ENCODE assay signal across 8 cellular contexts in the genomic region with DNA sequence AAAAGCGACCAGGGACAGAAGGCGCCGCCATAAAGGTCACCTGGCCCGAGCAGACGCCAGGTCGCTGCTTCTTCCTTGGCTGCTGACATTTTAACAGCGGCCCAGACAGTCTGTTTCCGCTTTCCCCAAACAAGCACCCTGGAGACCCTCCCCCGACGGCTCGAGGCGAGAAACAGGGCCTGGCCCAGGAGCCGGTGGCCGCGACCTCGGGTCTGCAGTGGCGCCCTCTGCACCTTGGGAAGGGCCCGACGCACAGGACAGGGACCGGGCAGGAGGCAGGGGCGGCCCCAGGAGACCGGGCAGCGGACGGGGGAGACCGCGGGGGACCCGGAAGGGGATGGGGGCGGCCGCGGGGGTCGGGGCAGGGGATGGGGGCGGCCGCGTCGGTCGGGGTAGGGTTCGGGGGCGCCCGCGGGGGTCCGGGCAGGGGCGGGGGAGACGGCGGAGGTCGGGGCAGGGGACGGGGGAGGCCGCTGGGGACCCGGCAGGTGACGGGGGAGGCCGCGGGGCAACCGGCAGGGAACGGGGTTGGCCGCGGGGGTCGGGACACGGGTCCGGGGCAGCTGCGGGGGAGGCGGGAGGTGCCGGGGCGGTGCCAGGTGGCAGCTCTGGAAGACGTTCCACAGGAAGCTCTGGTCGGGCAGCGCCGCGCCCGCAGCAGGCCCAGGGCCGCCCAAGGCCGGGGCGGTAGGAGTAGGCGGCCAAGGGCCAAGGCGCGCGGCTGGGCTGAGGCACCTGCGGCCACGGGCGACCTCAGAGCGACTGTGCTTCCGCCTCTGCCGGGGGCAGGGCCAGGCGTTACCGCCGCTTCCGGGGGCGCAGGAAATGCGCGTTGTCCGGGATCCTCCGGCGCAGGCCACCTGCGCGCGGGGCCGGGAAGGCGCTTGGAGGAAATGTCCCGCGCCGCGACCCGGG.
A peak's percentile ranks its signal among the peaks of the same experiment; 100 is the strongest.
DNase-seq lines count a peak whose midpoint lies in the region; ATAC-seq, FAIRE-seq and TF ChIP-seq lines count a peak whose summit lies in the region.
"Not testable (repeated sequence)": the region's sequence is repeated elsewhere in the genome, so short reads cannot be mapped to it uniquely, and the experiment has no call there.

No MANE protein-coding gene starts in this region.

- TF ChIP-seq POLR2A in gastrocnemius medialis (IDR thresholded peaks at IDR 0.05); vagina (IDR thresholded peaks at IDR 0.05): not testable (repeated sequence)

- ATAC-seq in GM18909 (IDR thresholded peaks at IDR 0.05; ENCODE audit: poor library complexity, unreplicated experiment) (peak; percentile 91), HG02642 (IDR thresholded peaks at IDR 0.05; ENCODE audit: poor library complexity, unreplicated experiment) (peak; percentile 92), gastrocnemius medialis (peak; percentile 97 to 98)

- TF ChIP-seq CTCF in HL-60 (IDR thresholded peaks at IDR 0.05; ENCODE audit: insufficient read depth, low read length); bronchial epithelial cell (IDR thresholded peaks at IDR 0.05; ENCODE audit: insufficient read depth, low read length, severe bottlenecking); keratinocyte (optimal IDR thresholded peaks at IDR 0.05 in 1 of 3, IDR thresholded peaks at IDR 0.05 in 1 of 3, conservative IDR thresholded peaks at IDR 0.05 in 1 of 3; ENCODE audit: extremely low read depth in 1 of 3, insufficient read depth in 2 of 3, low read length in 3 of 3); gastrocnemius medialis (IDR thresholded peaks at IDR 0.05 in 4 of 5, conservative IDR thresholded peaks at IDR 0.05 in 1 of 5); vagina (IDR thresholded peaks at IDR 0.05): not testable (repeated sequence)

- H3K9ac ChIP-seq in keratinocyte (ENCODE audit: control insufficient read depth, extremely low read depth, insufficient read depth, low read length): not testable (repeated sequence)

- H2AFZ ChIP-seq in keratinocyte (ENCODE audit: control insufficient read depth, low read length): not testable (repeated sequence)

- not testable (repeated sequence) for H3K27me3 ChIP-seq in HL-60 (ENCODE audit: insufficient read depth, poor library complexity, severe bottlenecking); bronchial epithelial cell (ENCODE audit: control insufficient read depth, insufficient read depth, low read length); keratinocyte (ENCODE audit: control insufficient read depth, extremely low read depth, insufficient read depth, low read length); gastrocnemius medialis; vagina

- in situ Hi-C loops in gastrocnemius medialis (cut with MboI; ENCODE audit: low sequenced_read_pairs in 4 of 4): not testable (repeated sequence)

- not testable (repeated sequence) for H3K27ac ChIP-seq in HL-60 (replicated peaks); keratinocyte (ENCODE audit: control insufficient read depth, insufficient read depth, low read length); vagina
- peak overlapping the region; percentile 53 to 78 (median 64) for H3K27ac ChIP-seq in gastrocnemius medialis

- H4K20me1 ChIP-seq in keratinocyte (ENCODE audit: control insufficient read depth, extremely low read depth, insufficient read depth, low read length): not testable (repeated sequence)

- not testable (repeated sequence) for H3K36me3 ChIP-seq in bronchial epithelial cell (ENCODE audit: control insufficient read depth, insufficient read depth, low read length); keratinocyte (ENCODE audit: control insufficient read depth in 2 of 2, extremely low read depth in 1 of 2, insufficient read depth in 2 of 2, low read length in 2 of 2); gastrocnemius medialis; vagina

- DNase-seq in HL-60 (ENCODE audit: low read depth in 1 of 2, low spot score in 1 of 2): peak in 1 of 2 experiments; percentile 41
- DNase-seq in activated CD4-positive, alpha-beta T cell treated with anti-CD3 and anti-CD28 coated beads, Interleukin-2, amount 50 U/mL, for 1 hour: peak; percentile 47
- DNase-seq in bronchial epithelial cell (ENCODE audit: low read depth); keratinocyte (ENCODE audit: low read depth, low spot score); gastrocnemius medialis; vagina (ENCODE audit: extremely low spot score in 2 of 2): not testable (repeated sequence)

- not testable (repeated sequence) for H3K9me3 ChIP-seq in keratinocyte (ENCODE audit: control insufficient read depth, low read depth, low read length); gastrocnemius medialis; vagina

- H3K4me3 ChIP-seq in HL-60 (replicated peaks; ENCODE audit: insufficient read depth, low read length) (peak overlapping the region; percentile 34), bronchial epithelial cell (ENCODE audit: low read depth, low read length) (peak overlapping the region; percentile 33), keratinocyte (ENCODE audit: control insufficient read depth in 2 of 3, extremely low read depth in 1 of 3, insufficient read depth in 2 of 3, low read depth in 1 of 3, low read length in 3 of 3) (peak overlapping the region in 1 of 3 experiments; percentile 40), gastrocnemius medialis (peak overlapping the region in 3 of 4 donors; percentile 39 to 53 (median 48)), vagina (peak overlapping the region; percentile 33 to 41)

- not testable (repeated sequence) for H3K9me1 ChIP-seq in keratinocyte (ENCODE audit: control insufficient read depth, extremely low read depth, insufficient read depth, low read length)

- not testable (repeated sequence) for H3K79me2 ChIP-seq in keratinocyte (ENCODE audit: control insufficient read depth, insufficient read depth, low read length)

- FAIRE-seq in bronchial epithelial cell (lab: Jason Lieb, UNC); keratinocyte (lab: Jason Lieb, UNC): not testable (repeated sequence)

- dilution Hi-C loops in keratinocyte (cut with MboI; ENCODE audit: extremely low pct_ligation_motif_present, low sequenced_read_pairs): not testable (repeated sequence)

- intact Hi-C loops in gastrocnemius medialis (cut with DNase I; ENCODE audit: low total_unique reads); vagina (cut with DNase I): not testable (repeated sequence)

- peak overlapping the region; percentile 41 for H3K4me2 ChIP-seq in keratinocyte (ENCODE audit: control insufficient read depth, extremely low read depth, insufficient read depth, low read depth, low read length)

- not testable (repeated sequence) for H3K4me1 ChIP-seq in keratinocyte (ENCODE audit: control insufficient read depth, extremely low read depth, insufficient read depth, low read length); gastrocnemius medialis; vagina
